Comparison of ENCODE assay signal across 8 cellular contexts in genomic region chr6:79079425-79080130, GRCh38. TPM values are rescaled to one million over a fixed set of nuclear protein-coding genes. Genes with fewer than 3 reads are reported as not detected.
DNase-seq lines count a peak whose midpoint lies in the region; ATAC-seq and TF ChIP-seq lines count a peak whose summit lies in the region.

No MANE protein-coding gene starts in this region.

- no peaks in the 10 kb centered on the region for H3K9me3 ChIP-seq in CD8-positive, alpha-beta T cell (ENCODE audit: low read length)
- H3K9me3 ChIP-seq in ascending aorta (no peaks in the 10 kb centered on the region), liver (ENCODE audit: control insufficient read depth in 4 of 4, low read length in 3 of 4) (no peaks in the 10 kb centered on the region)

- H3K4me1 ChIP-seq in CD8-positive, alpha-beta T cell (ENCODE audit: insufficient read depth, low read length) = peaks cover 15% of the 10 kb centered on the region
- H3K4me1 ChIP-seq in ascending aorta (peaks cover 0 to 12% of the 10 kb centered on the region in 2 donors), liver (ENCODE audit: control insufficient read depth in 4 of 4, insufficient read depth in 4 of 4, low read length in 3 of 4) (peaks cover 2 to 15% (median 10%) of the 10 kb centered on the region in 4 donors), urinary bladder (ENCODE audit: insufficient read depth) (no peaks in the 10 kb centered on the region)

- no peaks in the 10 kb centered on the region for H3K36me3 ChIP-seq in CD8-positive, alpha-beta T cell (ENCODE audit: insufficient read depth, low read length)
- H3K36me3 ChIP-seq in ascending aorta = no peaks in the 10 kb centered on the region
- no peaks in the 10 kb centered on the region for H3K36me3 ChIP-seq in liver (ENCODE audit: control insufficient read depth in 4 of 4, insufficient read depth in 3 of 4, low read depth in 1 of 4, low read length in 3 of 4)
- H3K36me3 ChIP-seq in urinary bladder (ENCODE audit: insufficient read depth) = no peaks in the 10 kb centered on the region

- peak overlapping the region; percentile 73 to 92 for H3K9ac ChIP-seq in liver (ENCODE audit: low read depth in 1 of 2, low read length in 2 of 2)

- H3K4me1 Mint-ChIP-seq in CD8-positive, alpha-beta T cell (ENCODE audit: low read depth) = peaks cover 32% of the 10 kb centered on the region

- intact Hi-C loops in CD8-positive, alpha-beta T cell (cut with DNase I, micrococcal nuclease) = loop anchor here (2.0 to 10.0 kb wide), 8 partner anchors 37 to 925 kb away; partner anchors contain the start of genes LCA5 (in 2 of the 2), ELOVL4 (in 1 of the 2), HMGN3 (in 1 of the 2) and IRAK1BP1 (in 1 of the 2)
- intact Hi-C loops in ascending aorta (cut with DNase I) = no loop called here

- peak overlapping the region; percentile 89 for H3K4me3 Mint-ChIP-seq in CD8-positive, alpha-beta T cell

- H3K4me3 ChIP-seq in CD8-positive, alpha-beta T cell (ENCODE audit: low read depth, low read length) = peak overlapping the region; percentile 80
- peak overlapping the region; percentile 80 for H3K4me3 ChIP-seq in Jurkat, Clone E6-1 (ENCODE audit: low read length)
- H3K4me3 ChIP-seq in ascending aorta (peak overlapping the region; percentile 88 to 100), liver (ENCODE audit: low read depth in 1 of 3, low read length in 3 of 3) (peak overlapping the region; percentile 93 to 100 (median 99)), urinary bladder (ENCODE audit: low read depth, low read length) (peak overlapping the region; percentile 100)

- H3K27ac ChIP-seq in CD8-positive, alpha-beta T cell (ENCODE audit: low read depth, low read length) = no peak overlapping the region
- H3K27ac ChIP-seq in ascending aorta (peak overlapping the region; percentile 97 to 100), liver (ENCODE audit: low read depth in 1 of 2, low read length in 2 of 2) (peak overlapping the region; percentile 96 to 98), urinary bladder (ENCODE audit: low read depth) (no peak overlapping the region)

- no peaks in the 10 kb centered on the region for H3K9me3 Mint-ChIP-seq in CD8-positive, alpha-beta T cell

- H3K27me3 ChIP-seq in CD8-positive, alpha-beta T cell (ENCODE audit: insufficient read depth, low read length) = no peaks in the 10 kb centered on the region
- H3K27me3 ChIP-seq in ascending aorta (no peaks in the 10 kb centered on the region), liver (ENCODE audit: control insufficient read depth in 4 of 4, insufficient read depth in 4 of 4, low read length in 3 of 4) (no peaks in the 10 kb centered on the region)

- ATAC-seq in CD8-positive, alpha-beta T cell = no peak
- ATAC-seq in omental fat pad (ENCODE audit: low FRiP score) = no peak

- DNase-seq in CD8-positive, alpha-beta T cell = no peak
- no peak for DNase-seq in Jurkat, Clone E6-1 (ENCODE audit: low read depth, low spot score)
- DNase-seq in ascending aorta (ENCODE audit: low spot score in 2 of 2) (no peak), GM20000 (ENCODE audit: low spot score) (no peak), omental fat pad (ENCODE audit: low spot score) (no peak)
- no peak for DNase-seq in activated CD4-positive, CD25-positive, alpha-beta regulatory T cell treated with anti-CD3 and anti-CD28 coated beads, Interleukin-2, amount 50 U/mL, for 72 hours

- CTCF ChIA-PET in CD8-positive, alpha-beta T cell (lab: Charles Lee) = no interaction called here

- POLR2A ChIA-PET in CD8-positive, alpha-beta T cell (lab: Charles Lee) = interaction anchor here (1.1 to 1.7 kb wide), 2 partner anchors 31 to 153 kb away, joined by 3 to 7 read pairs; no protein-coding TSS in a partner anchor

- no peak for TF ChIP-seq CTCF in CD8-positive, alpha-beta T cell (IDR thresholded peaks at IDR 0.05)
- TF ChIP-seq CTCF in ascending aorta (IDR thresholded peaks at IDR 0.05) = no peak
- no peak for TF ChIP-seq CTCF in liver (IDR thresholded peaks at IDR 0.05; ENCODE audit: low read depth, low read length, missing input control)
- no peak for TF ChIP-seq CTCF in GM20000 (IDR thresholded peaks at IDR 0.05; ENCODE audit: extremely low read depth, missing control alignments)
- TF ChIP-seq CTCF in omental fat pad (IDR thresholded peaks at IDR 0.05) = no peak

- WGBS in liver = 15% methylated on average over 6 of the region's 6 CpGs
- WGBS in urinary bladder = 17% methylated on average over 6 of the region's 6 CpGs

- no peak for TF ChIP-seq RAD21 in liver (IDR thresholded peaks at IDR 0.05)

- peak overlapping the region; percentile 90 for H3K27ac Mint-ChIP-seq in CD8-positive, alpha-beta T cell

- peaks cover 16% of the 10 kb centered on the region for H3K27me3 Mint-ChIP-seq in CD8-positive, alpha-beta T cell (ENCODE audit: low read depth)

- H3K36me3 Mint-ChIP-seq in CD8-positive, alpha-beta T cell = peaks cover 11% of the 10 kb centered on the region

TF ChIP-seq in liver, 16 proteins besides CTCF, POLR2A, EP300 and RAD21:
- TF ChIP-seq HNF4G (IDR thresholded peaks at IDR 0.05) = no peak
- no peak for TF ChIP-seq NR2F2 (IDR thresholded peaks at IDR 0.05)
- no peak for TF ChIP-seq EGR1 (IDR thresholded peaks at IDR 0.05; ENCODE audit: low read depth in 2 of 2)
- no peak for TF ChIP-seq HNF4A (conservative IDR thresholded peaks at IDR 0.05)
- no peak for TF ChIP-seq TAF1 (conservative IDR thresholded peaks at IDR 0.05)
- TF ChIP-seq ZBTB33 (IDR thresholded peaks at IDR 0.05) = no peak
- TF ChIP-seq JUND (IDR thresholded peaks at IDR 0.05) = no peak
- TF ChIP-seq, protein P1, sequence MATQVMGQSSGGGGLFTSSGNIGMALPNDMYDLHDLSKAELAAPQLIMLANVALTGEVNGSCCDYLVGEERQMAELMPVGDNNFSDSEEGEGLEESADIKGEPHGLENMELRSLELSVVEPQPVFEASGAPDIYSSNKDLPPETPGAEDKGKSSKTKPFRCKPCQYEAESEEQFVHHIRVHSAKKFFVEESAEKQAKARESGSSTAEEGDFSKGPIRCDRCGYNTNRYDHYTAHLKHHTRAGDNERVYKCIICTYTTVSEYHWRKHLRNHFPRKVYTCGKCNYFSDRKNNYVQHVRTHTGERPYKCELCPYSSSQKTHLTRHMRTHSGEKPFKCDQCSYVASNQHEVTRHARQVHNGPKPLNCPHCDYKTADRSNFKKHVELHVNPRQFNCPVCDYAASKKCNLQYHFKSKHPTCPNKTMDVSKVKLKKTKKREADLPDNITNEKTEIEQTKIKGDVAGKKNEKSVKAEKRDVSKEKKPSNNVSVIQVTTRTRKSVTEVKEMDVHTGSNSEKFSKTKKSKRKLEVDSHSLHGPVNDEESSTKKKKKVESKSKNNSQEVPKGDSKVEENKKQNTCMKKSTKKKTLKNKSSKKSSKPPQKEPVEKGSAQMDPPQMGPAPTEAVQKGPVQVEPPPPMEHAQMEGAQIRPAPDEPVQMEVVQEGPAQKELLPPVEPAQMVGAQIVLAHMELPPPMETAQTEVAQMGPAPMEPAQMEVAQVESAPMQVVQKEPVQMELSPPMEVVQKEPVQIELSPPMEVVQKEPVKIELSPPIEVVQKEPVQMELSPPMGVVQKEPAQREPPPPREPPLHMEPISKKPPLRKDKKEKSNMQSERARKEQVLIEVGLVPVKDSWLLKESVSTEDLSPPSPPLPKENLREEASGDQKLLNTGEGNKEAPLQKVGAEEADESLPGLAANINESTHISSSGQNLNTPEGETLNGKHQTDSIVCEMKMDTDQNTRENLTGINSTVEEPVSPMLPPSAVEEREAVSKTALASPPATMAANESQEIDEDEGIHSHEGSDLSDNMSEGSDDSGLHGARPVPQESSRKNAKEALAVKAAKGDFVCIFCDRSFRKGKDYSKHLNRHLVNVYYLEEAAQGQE (IDR thresholded peaks at IDR 0.05) = no peak
- no peak for TF ChIP-seq RXRA (IDR thresholded peaks at IDR 0.05)
- no peak for TF ChIP-seq FOXA2 (IDR thresholded peaks at IDR 0.05)
- TF ChIP-seq GABPA (IDR thresholded peaks at IDR 0.05 in 1 of 2, conservative IDR thresholded peaks at IDR 0.05 in 1 of 2) = no peak
- no peak for TF ChIP-seq ATF3 (IDR thresholded peaks at IDR 0.05)
- TF ChIP-seq, protein P2, sequence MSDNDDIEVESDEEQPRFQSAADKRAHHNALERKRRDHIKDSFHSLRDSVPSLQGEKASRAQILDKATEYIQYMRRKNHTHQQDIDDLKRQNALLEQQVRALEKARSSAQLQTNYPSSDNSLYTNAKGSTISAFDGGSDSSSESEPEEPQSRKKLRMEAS (IDR thresholded peaks at IDR 0.05) = no peak
- no peak for TF ChIP-seq YY1 (IDR thresholded peaks at IDR 0.05)
- no peak for TF ChIP-seq FOXA1 (IDR thresholded peaks at IDR 0.05)
- no peak for TF ChIP-seq SP1 (IDR thresholded peaks at IDR 0.05)

RNA-seq across cellular contexts. Expression of gene PHIP, which starts 1.5 kb away (rescaled TPM):
- total RNA-seq in CD8-positive, alpha-beta T cell = 10 to 100 TPM; 32.3 to 32.6 TPM
- 14.2 TPM for polyA plus RNA-seq in Jurkat, Clone E6-1 (2012; ENCODE audit: insufficient read depth, insufficient read length)
- total RNA-seq in ascending aorta (14.9 TPM), liver (10 to 100 TPM; 12.4 to 22.4 TPM), urinary bladder (89.9 TPM), omental fat pad (10 to 100 TPM; 18.0 to 43.3 (median 23.9) TPM)
- polyA plus RNA-seq in liver (1 to 10 TPM; 1.6 to 6.4 TPM), urinary bladder (11.1 TPM)

Comparison
In these comparisons a context has a peak if more than half of its experiments do, and no peak if none do; other contexts are left out.
1. H3K27ac ChIP-seq: peak in ascending aorta (2 of 2) and liver (2 of 2); none in CD8-positive, alpha-beta T cell (single experiment) and urinary bladder (single experiment).
2. Peak in every context shown above with its lines, with median percentiles within 50 percentile points of each other: H3K4me3 ChIP-seq.